In genomic region chr14:90461425-90461824, GRCh38 we compare ENCODE assay signal across 25 cellular contexts.
"Had no signal": no experiment of that assay in that cellular context is flagged by ENCODE, and none has a peak within 500 bp of the region (broad histone marks: within the 10 kb centered on the region; RNA-seq: fewer than 3 reads in every experiment).

No MANE protein-coding gene starts in this region.

- H3K4me1 Mint-ChIP-seq: activated T-helper 17 cell treated with anti-CD3 and anti-CD28 coated beads, Interleukin-2, amount 50 U/mL, for 72 hours; stimulated activated memory B cell treated with anti-CD40 and anti-IgM and Interleukin-4, amounts not matched to agents 10 μg/mL and 1 μg/mL and 100 μg/mL, for 72 hours had no signal

- H3K27me3 Mint-ChIP-seq: activated naive CD8-positive, alpha-beta T cell; activated T-helper 17 cell treated with anti-CD3 and anti-CD28 coated beads, Interleukin-2, amount 50 U/mL, for 72 hours had no signal

- H3K36me3 ChIP-seq: adrenal gland, ascending aorta, brain microvascular endothelial cell, esophagus muscularis mucosa, gastrocnemius medialis, prostate gland, upper lobe of left lung had no signal

- H3K9me3 Mint-ChIP-seq: activated T-helper 17 cell treated with anti-CD3 and anti-CD28 coated beads, Interleukin-2, amount 50 U/mL, for 72 hours; natural killer cell treated with Interleukin-12 subunit alpha and Interleukin-12 subunit beta and Interleukin-15 and Interleukin-18, amount 100 ng/mL, for 72 hours; T-helper 2 cell treated with Interferon-gamma antibody and Interleukin-4, amounts not matched to agents 5 μg/mL and 100 μg/mL, for 36 hours had no signal

- H3K27me3 ChIP-seq: adrenal gland, ascending aorta, brain microvascular endothelial cell, esophagus muscularis mucosa, gastrocnemius medialis, testis, upper lobe of left lung had no signal

- H3K36me3 Mint-ChIP-seq: activated naive CD8-positive, alpha-beta T cell; natural killer cell treated with Interleukin-12 subunit alpha and Interleukin-12 subunit beta and Interleukin-15 and Interleukin-18, amount 100 ng/mL, for 72 hours; stimulated activated memory B cell treated with anti-CD40 and anti-IgM and Interleukin-4, amounts not matched to agents 10 μg/mL and 1 μg/mL and 100 μg/mL, for 72 hours had no signal

- H3K4me1 ChIP-seq: adrenal gland, ascending aorta, gastrocnemius medialis, prostate gland, testis, upper lobe of left lung had no signal

- H3K4me3 ChIP-seq: adrenal gland, ascending aorta, esophagus muscularis mucosa, gastrocnemius medialis, prostate gland, testis, upper lobe of left lung had no signal

- ATAC-seq: activated T-helper 17 cell treated with anti-CD3 and anti-CD28 coated beads, Interleukin-2, amount 50 U/mL, for 72 hours; gastrocnemius medialis; left ventricle myocardium superior; natural killer cell treated with Interleukin-12 subunit alpha and Interleukin-12 subunit beta and Interleukin-15 and Interleukin-18, amount 100 ng/mL, for 72 hours; right cardiac atrium; stimulated activated memory B cell treated with anti-CD40 and anti-IgM and Interleukin-4, amounts not matched to agents 10 μg/mL and 1 μg/mL and 100 μg/mL, for 72 hours had no signal

- FAIRE-seq: colon, endothelial cell of umbilical vein had no signal

- H3K27ac Mint-ChIP-seq: activated naive CD8-positive, alpha-beta T cell; activated T-helper 17 cell treated with anti-CD3 and anti-CD28 coated beads, Interleukin-2, amount 50 U/mL, for 72 hours; natural killer cell treated with Interleukin-12 subunit alpha and Interleukin-12 subunit beta and Interleukin-15 and Interleukin-18, amount 100 ng/mL, for 72 hours; stimulated activated memory B cell treated with anti-CD40 and anti-IgM and Interleukin-4, amounts not matched to agents 10 μg/mL and 1 μg/mL and 100 μg/mL, for 72 hours; T-helper 2 cell treated with Interferon-gamma antibody and Interleukin-4, amounts not matched to agents 5 μg/mL and 100 μg/mL, for 36 hours had no signal

- H3K4me3 Mint-ChIP-seq: activated naive CD8-positive, alpha-beta T cell; activated T-helper 17 cell treated with anti-CD3 and anti-CD28 coated beads, Interleukin-2, amount 50 U/mL, for 72 hours; natural killer cell treated with Interleukin-12 subunit alpha and Interleukin-12 subunit beta and Interleukin-15 and Interleukin-18, amount 100 ng/mL, for 72 hours; stimulated activated memory B cell treated with anti-CD40 and anti-IgM and Interleukin-4, amounts not matched to agents 10 μg/mL and 1 μg/mL and 100 μg/mL, for 72 hours; T-helper 2 cell treated with Interferon-gamma antibody and Interleukin-4, amounts not matched to agents 5 μg/mL and 100 μg/mL, for 36 hours had no signal

- DNase-seq: activated CD4-positive, alpha-beta T cell treated with anti-CD3 and anti-CD28 coated beads for 1 hour; activated T-cell treated with anti-CD3 and anti-CD28 coated beads, Interleukin-2, amount 50 U/mL, for 1 hour; adrenal gland; brain microvascular endothelial cell; caudate nucleus; effector memory CD4-positive, alpha-beta T cell; gastrocnemius medialis; hippocampal formation; left ventricle myocardium superior; midbrain; right cardiac atrium; stimulated activated CD4-positive, alpha-beta T cell treated with anti-CD3 and anti-CD28 coated beads, Interleukin-12 subunit alpha, Interleukin-12 subunit beta, amount 100 ng/mL, for 4 hours; testis; upper lobe of left lung had no signal

- H3K27ac ChIP-seq: adrenal gland, ascending aorta, brain microvascular endothelial cell, esophagus muscularis mucosa, gastrocnemius medialis, prostate gland, testis, upper lobe of left lung, VCaP had no signal

- H3K9me3 ChIP-seq: adrenal gland, ascending aorta, esophagus muscularis mucosa, gastrocnemius medialis, prostate gland, testis, upper lobe of left lung had no signal
